24 cellular contexts compared by ENCODE assay signal in the genomic region with DNA sequence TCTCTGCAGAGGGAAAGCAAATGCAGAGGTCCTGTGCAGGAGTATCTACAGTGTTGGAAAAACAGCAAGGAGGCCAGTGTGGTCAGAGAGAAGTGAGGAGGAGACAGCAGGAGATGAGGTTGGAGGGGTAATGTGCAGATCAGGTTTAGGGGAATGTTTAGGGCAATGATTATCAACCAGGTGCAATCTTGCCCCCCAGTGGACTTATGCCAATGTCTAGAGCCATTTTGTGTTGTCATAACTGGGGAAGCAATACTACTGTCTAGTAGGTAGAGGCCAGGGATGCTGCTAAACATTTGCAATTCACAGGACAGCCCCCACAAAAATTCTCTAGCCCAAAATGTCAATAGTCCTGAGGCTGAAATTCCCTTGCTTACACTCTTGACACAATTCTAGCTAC. TPM values are rescaled to one million over a fixed set of nuclear protein-coding genes. Genes with fewer than 3 reads are reported as not detected.
A peak's percentile ranks its signal among the peaks of the same experiment; 100 is the strongest.
DNase-seq lines count a peak whose midpoint lies in the region; ATAC-seq and TF ChIP-seq lines count a peak whose summit lies in the region.
"Had no signal": no experiment of that assay in that cellular context is flagged by ENCODE, and none has a peak within 500 bp of the region (broad histone marks: within the 10 kb centered on the region; RNA-seq: fewer than 3 reads in every experiment).

No MANE protein-coding gene starts in this region.

- DNase-seq in GM20000 (ENCODE audit: low spot score) (no peak), OCI-LY7 (ENCODE audit: low spot score) (peak; percentile 40), naive B cell (peak; percentile 38), spleen (no peak), type B pancreatic cell (ENCODE audit: extremely low spot score, unreplicated experiment) (no peak), LoVo (ENCODE audit: low spot score) (no peak)
- DNase-seq: Calu3; CD8-positive, alpha-beta memory T cell; DMS153; DND-41; NCI-H1105; NCI-H1436 treated with DMSO at 0.1 percent for 48 hours; NCI-H2029; NCI-H446 treated with DMSO at 0.1 percent for 48 hours; NCI-H526; NCI-H82; PC-3; SJCRH30 had no signal

- H3K36me3 ChIP-seq in OCI-LY7 (ENCODE audit: insufficient read depth, low read length) (no peaks in the 10 kb centered on the region), spleen (peaks cover 0 to 19% (median 0%) of the 10 kb centered on the region in 6 donors)
- H3K36me3 ChIP-seq: SJCRH30 had no signal

- CTCF ChIA-PET in OCI-LY7 (lab: Charles Lee; ENCODE audit: unreplicated experiment), result no interaction called here

- no peaks in the 10 kb centered on the region for H3K27me3 ChIP-seq in spleen (replicated peaks in 1 of 7)
- H3K27me3 ChIP-seq: SJCRH30 had no signal

- H3K4me1 Mint-ChIP-seq in naive B cell, result peaks cover 4 to 7% (median 5%) of the 10 kb centered on the region in 3 donors
- H3K4me1 Mint-ChIP-seq in type B pancreatic cell (ENCODE audit: unreplicated experiment), result no peaks in the 10 kb centered on the region
- H3K4me1 Mint-ChIP-seq: CD8-positive, alpha-beta memory T cell had no signal

- no peak for TF ChIP-seq POLR2A in spleen (IDR thresholded peaks at IDR 0.05)

- no peak overlapping the region for H3K4me3 ChIP-seq in OCI-LY7 (ENCODE audit: low read depth, low read length, poor library complexity, severe bottlenecking)
- H3K4me3 ChIP-seq in spleen, result no peak overlapping the region
- H3K4me3 ChIP-seq: SJCRH30 had no signal

- peak; percentile 79 to 90 for ATAC-seq in naive B cell (ENCODE audit: low read depth in 2 of 2)
- no peak for ATAC-seq in HG03354 (IDR thresholded peaks at IDR 0.05; ENCODE audit: poor library complexity, severe bottlenecking, unreplicated experiment)
- ATAC-seq: HCT116, PC-3, SK-N-SH treated with all-trans-retinoic acid at 6 μM for 48 hours had no signal

- POLR2A ChIA-PET in OCI-LY7 (lab: Charles Lee), result no interaction called here

- peaks cover 5 to 6% of the 10 kb centered on the region in 2 donors for H3K36me3 Mint-ChIP-seq in naive B cell
- H3K36me3 Mint-ChIP-seq in type B pancreatic cell, result no peaks in the 10 kb centered on the region

- H3K9me3 Mint-ChIP-seq in naive B cell (peaks cover 0 to 3% (median 0%) of the 10 kb centered on the region in 7 donors), type B pancreatic cell (no peaks in the 10 kb centered on the region)
- H3K9me3 Mint-ChIP-seq: CD8-positive, alpha-beta memory T cell had no signal

- H3K9me2 ChIP-seq in OCI-LY7 (ENCODE audit: insufficient read depth, low read length), result no peaks in the 10 kb centered on the region

- no TSS peak for BruUV-seq in OCI-LY7 (replicated peaks; lab: Mats Ljungman, UMichigan)

- no peak overlapping the region for H3K4me2 ChIP-seq in OCI-LY7 (ENCODE audit: low read length)

- H3K27ac Mint-ChIP-seq in naive B cell (peak overlapping the region in 3 of 6 donors; percentile 7 to 34 (median 17)), type B pancreatic cell (no peak overlapping the region)

- no peak overlapping the region for H3K27ac ChIP-seq in OCI-LY7 (ENCODE audit: low read depth, low read length, poor library complexity, severe bottlenecking)
- no peak overlapping the region for H3K27ac ChIP-seq in spleen
- H3K27ac ChIP-seq: C4-2B, HL-60, SJCRH30 had no signal

- TF ChIP-seq CTCF in GM12872 (IDR thresholded peaks at IDR 0.05; ENCODE audit: insufficient read depth, low read depth, low read length) (0 out of 3 replicates have a peak, but pooled peaks have one; percentile 1), GM20000 (IDR thresholded peaks at IDR 0.05; ENCODE audit: extremely low read depth, missing control alignments) (peak; percentile 4), OCI-LY7 (conservative IDR thresholded peaks at IDR 0.05; ENCODE audit: low read length) (peak; percentile 48), spleen (IDR thresholded peaks at IDR 0.05 in 8 of 11, conservative IDR thresholded peaks at IDR 0.05 in 3 of 11) (no peak), type B pancreatic cell (conservative IDR thresholded peaks at IDR 0.05) (no peak)

- no peaks in the 10 kb centered on the region for H3K79me2 ChIP-seq in OCI-LY7 (ENCODE audit: insufficient read depth, low read depth, low read length)

- no peaks in the 10 kb centered on the region for H4K20me1 ChIP-seq in OCI-LY7 (ENCODE audit: insufficient read depth, low read length)

- H3K9me3 ChIP-seq in OCI-LY7 (ENCODE audit: low read length) (no peaks in the 10 kb centered on the region), spleen (no peaks in the 10 kb centered on the region)
- H3K9me3 ChIP-seq: SJCRH30 had no signal

- no peaks in the 10 kb centered on the region for H3K27me3 Mint-ChIP-seq in naive B cell
- no peaks in the 10 kb centered on the region for H3K27me3 Mint-ChIP-seq in type B pancreatic cell

- no peaks in the 10 kb centered on the region for H3K4me1 ChIP-seq in OCI-LY7 (ENCODE audit: insufficient read depth, low read length, poor library complexity, severe bottlenecking)
- no peaks in the 10 kb centered on the region for H3K4me1 ChIP-seq in spleen
- H3K4me1 ChIP-seq: SJCRH30 had no signal

- intact Hi-C loops in OCI-LY7 (cut with micrococcal nuclease; ENCODE audit: unreplicated experiment), result no loop called here
- intact Hi-C loops in spleen (cut with DNase I; ENCODE audit: low total_unique reads), result no loop called here

- peak overlapping the region in 1 of 8 donors; percentile 12 for H3K4me3 Mint-ChIP-seq in naive B cell
- no peak overlapping the region for H3K4me3 Mint-ChIP-seq in type B pancreatic cell
- H3K4me3 Mint-ChIP-seq: CD8-positive, alpha-beta memory T cell had no signal

- no peak overlapping the region for H2AFZ ChIP-seq in OCI-LY7 (ENCODE audit: low read length)

RNA-seq across cellular contexts. Expression of gene CCDC191, which starts 13.1 kb away (rescaled TPM):
- total RNA-seq in OCI-LY7 (2014; rRNA removed; shearing (Covaris generic)), result 5.0 and 5.4 TPM in 2 replicates
- total RNA-seq in OCI-LY7 (2022) (4.2 and 7.3 TPM in 2 replicates), spleen (10 to 100 TPM in 2 of 7 donors, 1 to 10 TPM in 5; 5.8 to 11.0 (median 8.5) TPM), type B pancreatic cell (ENCODE audit: low replicate concordance) (4.7 and 8.4 TPM in 2 replicates)
- polyA plus RNA-seq in naive B cell (ENCODE audit: low read depth in 6 of 6) (10 to 100 TPM in 5 of 6 donors, 1 to 10 TPM in 1; 5.9 to 23.8 (median 14.9) TPM), spleen (1 to 10 TPM; 4.2 to 9.1 (median 5.9) TPM)

RNA-seq across cellular contexts. Expression of gene QTRT2, which starts 13.3 kb away (rescaled TPM):
- total RNA-seq in OCI-LY7 (2014; rRNA removed; shearing (Covaris generic)), result 43.1 and 47.4 TPM in 2 replicates
- total RNA-seq in OCI-LY7 (2022), result 54.6 and 57.2 TPM in 2 replicates
- polyA plus RNA-seq in naive B cell (ENCODE audit: low read depth in 6 of 6), result 10 to 100 TPM; 24.8 to 32.7 (median 31.0) TPM
- total RNA-seq in spleen, result 10 to 100 TPM; 21.9 to 45.8 (median 29.2) TPM
- 10 to 100 TPM in 1 of 3 donors, 1 to 10 TPM in 2; 7.9 to 12.6 (median 8.1) TPM for polyA plus RNA-seq in spleen
- total RNA-seq in type B pancreatic cell (ENCODE audit: low replicate concordance), result 35.0 and 36.6 TPM in 2 replicates

Comparison
In these comparisons a context has a peak if more than half of its experiments do, and no peak if none do; other contexts are left out.
1. CTCF ChIP-seq: peak in GM12872 (single experiment), GM20000 (single experiment) and OCI-LY7 (single experiment); none in spleen (0 of 11) and type B pancreatic cell (single experiment).
2. DNase-seq: peak in OCI-LY7 (single experiment) and naive B cell (single experiment); none in GM20000 (single experiment), spleen (single experiment), type B pancreatic cell (single experiment) and LoVo (single experiment).